Comparison of ENCODE assay signal across 38 cellular contexts in genomic region chrX:131273024-131273423, GRCh38. TPM values are rescaled to one million over a fixed set of nuclear protein-coding genes. Genes with fewer than 3 reads are reported as not detected.
"Had no signal": no experiment of that assay in that cellular context is flagged by ENCODE, and none has a peak within 500 bp of the region (broad histone marks: within the 10 kb centered on the region; RNA-seq: fewer than 3 reads in every experiment).

No MANE protein-coding gene starts in this region.

- DNase-seq: activated effector memory CD4-positive, alpha-beta T cell treated with anti-CD3 and anti-CD28 coated beads, Interleukin-2, amount 50 U/mL, for 16 hours; activated effector memory CD4-positive, alpha-beta T cell treated with Interleukin-2 at 50 U/mL for 16 hours; activated gamma-delta T cell; activated gamma-delta T cell treated with Interleukin-2 at 50 U/mL for 16 hours; activated naive CD4-positive, alpha-beta T cell; activated naive CD4-positive, alpha-beta T cell treated with anti-CD3 and anti-CD28 coated beads for 36 hours; activated naive CD4-positive, alpha-beta T cell treated with anti-CD3 and anti-CD28 coated beads, Interleukin-2, amount 10 ng/mL, durations not matched to agents 7 days and 5 days; activated naive CD4-positive, alpha-beta T cell treated with anti-CD3 and anti-CD28 coated beads, Interleukin-2, amount 50 U/mL, for 16 hours; activated naive CD4-positive, alpha-beta T cell treated with Interleukin-2 at 50 U/mL for 16 hours; activated naive CD8-positive, alpha-beta T cell treated with anti-CD3 and anti-CD28 coated beads for 36 hours; activated naive CD8-positive, alpha-beta T cell treated with anti-CD3 and anti-CD28 coated beads, Interleukin-2, amount 10 ng/mL, durations not matched to agents 7 days and 5 days; activated naive CD8-positive, alpha-beta T cell treated with anti-CD3 and anti-CD28 coated beads, Interleukin-2, amount 50 U/mL, for 24 hours; activated T-cell treated with anti-CD3 and anti-CD28 coated beads, Interleukin-2, amount 50 U/mL, for 1 hour; activated T-cell treated with anti-CD3 and anti-CD28 coated beads, Interleukin-2, amount 50 U/mL, for 24 hours; activated T-cell treated with anti-CD3 and anti-CD28 coated beads, Interleukin-2, amount 50 U/mL, for 4 hours; activated T-cell treated with anti-CD3 and anti-CD28 coated beads, Interleukin-2, amount 50 U/mL, for 72 hours; adrenal gland; amniotic stem cell; amygdala; anterior cingulate cortex; aorta; body of pancreas; brain microvascular endothelial cell; caudate nucleus; central memory CD4-positive, alpha-beta T cell; cerebellar nuclear complex had no signal

- H3K36me3 ChIP-seq: adrenal gland, ascending aorta, brain microvascular endothelial cell, breast epithelium, cardiac muscle cell had no signal

- H3K9me3 ChIP-seq: adrenal gland, ascending aorta, body of pancreas, breast epithelium had no signal

- ATAC-seq: activated naive CD4-positive, alpha-beta T cell treated with anti-CD3 and anti-CD28 coated beads, Interleukin-2, amount 50 U/mL, for 72 hours; activated naive CD8-positive, alpha-beta T cell treated with anti-CD3 and anti-CD28 coated beads, Interleukin-2, amount 50 U/mL, for 24 hours; activated T-cell treated with anti-CD3 and anti-CD28 coated beads, Interleukin-2, amount 50 U/mL, for 4 hours; activated T-cell treated with anti-CD3 and anti-CD28 coated beads, Interleukin-2, amount 50 U/mL, for 72 hours; activated T-helper 17 cell treated with anti-CD3 and anti-CD28 coated beads, Interleukin-2, amount 50 U/mL, for 72 hours; body of pancreas had no signal

- H3K27ac Mint-ChIP-seq: activated naive CD4-positive, alpha-beta T cell treated with anti-CD3 and anti-CD28 coated beads for 36 hours; activated naive CD4-positive, alpha-beta T cell treated with anti-CD3 and anti-CD28 coated beads, Interleukin-2, amount 10 ng/mL, durations not matched to agents 7 days and 5 days; activated naive CD4-positive, alpha-beta T cell treated with anti-CD3 and anti-CD28 coated beads, Interleukin-2, amount 50 U/mL, for 24 hours; activated naive CD4-positive, alpha-beta T cell treated with anti-CD3 and anti-CD28 coated beads, Interleukin-2, amount 50 U/mL, for 72 hours; activated naive CD8-positive, alpha-beta T cell; activated naive CD8-positive, alpha-beta T cell treated with anti-CD3 and anti-CD28 coated beads for 36 hours; activated naive CD8-positive, alpha-beta T cell treated with anti-CD3 and anti-CD28 coated beads, Interleukin-2, amount 10 ng/mL, durations not matched to agents 7 days and 5 days; activated naive CD8-positive, alpha-beta T cell treated with anti-CD3 and anti-CD28 coated beads, Interleukin-2, amount 50 U/mL, for 24 hours; activated T-cell treated with anti-CD3 and anti-CD28 coated beads, Interleukin-2, amount 50 U/mL, for 24 hours; activated T-cell treated with anti-CD3 and anti-CD28 coated beads, Interleukin-2, amount 50 U/mL, for 72 hours; activated T-helper 1 cell treated with anti-CD3 and anti-CD28 coated beads, Interleukin-12 subunit alpha, Interleukin-12 subunit beta, Interleukin-2, Interleukin-4 antibody, amounts not matched to agents 30 ng/mL and 10 ng/mL and 1 ng/mL, durations not matched to agents 14 hours and 24 hours and 36 hours; activated T-helper 17 cell treated with anti-CD3 and anti-CD28 coated beads, Interleukin-2, amount 50 U/mL, for 72 hours; activated T-helper 2 cell treated with anti-CD3 and anti-CD28 coated beads, Interferon-gamma antibody, Interleukin-2, Interleukin-4, amounts not matched to agents 10 μg/mL and 5 μg/mL and 100 μg/mL, durations not matched to agents 14 hours and 24 hours and 36 hours; brain had no signal

- H3K4me3 Mint-ChIP-seq: activated naive CD4-positive, alpha-beta T cell treated with anti-CD3 and anti-CD28 coated beads for 36 hours; activated naive CD4-positive, alpha-beta T cell treated with anti-CD3 and anti-CD28 coated beads, Interleukin-2, amount 10 ng/mL, durations not matched to agents 7 days and 5 days; activated naive CD4-positive, alpha-beta T cell treated with anti-CD3 and anti-CD28 coated beads, Interleukin-2, amount 50 U/mL, for 24 hours; activated naive CD8-positive, alpha-beta T cell; activated naive CD8-positive, alpha-beta T cell treated with anti-CD3 and anti-CD28 coated beads for 36 hours; activated naive CD8-positive, alpha-beta T cell treated with anti-CD3 and anti-CD28 coated beads, Interleukin-2, amount 10 ng/mL, durations not matched to agents 7 days and 5 days; activated naive CD8-positive, alpha-beta T cell treated with anti-CD3 and anti-CD28 coated beads, Interleukin-2, amount 50 U/mL, for 24 hours; activated T-cell treated with anti-CD3 and anti-CD28 coated beads, Interleukin-2, amount 50 U/mL, for 24 hours; activated T-cell treated with anti-CD3 and anti-CD28 coated beads, Interleukin-2, amount 50 U/mL, for 4 hours; activated T-cell treated with anti-CD3 and anti-CD28 coated beads, Interleukin-2, amount 50 U/mL, for 72 hours; activated T-helper 1 cell treated with anti-CD3 and anti-CD28 coated beads, Interleukin-12 subunit alpha, Interleukin-12 subunit beta, Interleukin-2, Interleukin-4 antibody, amounts not matched to agents 30 ng/mL and 10 ng/mL and 1 ng/mL, durations not matched to agents 14 hours and 24 hours and 36 hours; activated T-helper 17 cell treated with anti-CD3 and anti-CD28 coated beads, Interleukin-2, amount 50 U/mL, for 72 hours; brain; central memory CD8-positive, alpha-beta T cell had no signal

- FAIRE-seq: bronchial epithelial cell had no signal

- H3K27ac ChIP-seq: adrenal gland, ascending aorta, body of pancreas, brain microvascular endothelial cell, breast epithelium, cardiac muscle cell had no signal

- H3K9me3 Mint-ChIP-seq: activated naive CD4-positive, alpha-beta T cell treated with anti-CD3 and anti-CD28 coated beads for 36 hours; activated naive CD4-positive, alpha-beta T cell treated with anti-CD3 and anti-CD28 coated beads, Interleukin-2, amount 10 ng/mL, durations not matched to agents 7 days and 5 days; activated naive CD4-positive, alpha-beta T cell treated with anti-CD3 and anti-CD28 coated beads, Interleukin-2, amount 50 U/mL, for 24 hours; activated naive CD4-positive, alpha-beta T cell treated with anti-CD3 and anti-CD28 coated beads, Interleukin-2, amount 50 U/mL, for 72 hours; activated naive CD8-positive, alpha-beta T cell treated with anti-CD3 and anti-CD28 coated beads for 36 hours; activated naive CD8-positive, alpha-beta T cell treated with anti-CD3 and anti-CD28 coated beads, Interleukin-2, amount 10 ng/mL, durations not matched to agents 7 days and 5 days; activated naive CD8-positive, alpha-beta T cell treated with anti-CD3 and anti-CD28 coated beads, Interleukin-2, amount 50 U/mL, for 24 hours; activated T-cell treated with anti-CD3 and anti-CD28 coated beads, Interleukin-2, amount 50 U/mL, for 24 hours; activated T-cell treated with anti-CD3 and anti-CD28 coated beads, Interleukin-2, amount 50 U/mL, for 4 hours; activated T-cell treated with anti-CD3 and anti-CD28 coated beads, Interleukin-2, amount 50 U/mL, for 72 hours; activated T-helper 1 cell treated with anti-CD3 and anti-CD28 coated beads, Interleukin-12 subunit alpha, Interleukin-12 subunit beta, Interleukin-2, Interleukin-4 antibody, amounts not matched to agents 30 ng/mL and 10 ng/mL and 1 ng/mL, durations not matched to agents 14 hours and 24 hours and 36 hours; activated T-helper 17 cell treated with anti-CD3 and anti-CD28 coated beads, Interleukin-2, amount 50 U/mL, for 72 hours; activated T-helper 2 cell treated with anti-CD3 and anti-CD28 coated beads, Interferon-gamma antibody, Interleukin-2, Interleukin-4, amounts not matched to agents 10 μg/mL and 5 μg/mL and 100 μg/mL, durations not matched to agents 14 hours and 24 hours and 36 hours; brain; central memory CD8-positive, alpha-beta T cell had no signal

- H3K27me3 ChIP-seq: ascending aorta, body of pancreas, brain microvascular endothelial cell, cardiac muscle cell had no signal

- H3K27me3 Mint-ChIP-seq: activated naive CD4-positive, alpha-beta T cell treated with anti-CD3 and anti-CD28 coated beads, Interleukin-2, amount 50 U/mL, for 24 hours; activated naive CD8-positive, alpha-beta T cell; activated naive CD8-positive, alpha-beta T cell treated with anti-CD3 and anti-CD28 coated beads for 36 hours; activated naive CD8-positive, alpha-beta T cell treated with anti-CD3 and anti-CD28 coated beads, Interleukin-2, amount 10 ng/mL, durations not matched to agents 7 days and 5 days; activated T-helper 17 cell treated with anti-CD3 and anti-CD28 coated beads, Interleukin-2, amount 50 U/mL, for 72 hours; central memory CD8-positive, alpha-beta T cell had no signal

- H3K4me3 ChIP-seq: adrenal gland, ascending aorta, body of pancreas, breast epithelium, cardiac muscle cell had no signal

- H3K4me1 Mint-ChIP-seq: activated naive CD4-positive, alpha-beta T cell treated with anti-CD3 and anti-CD28 coated beads, Interleukin-2, amount 10 ng/mL, durations not matched to agents 7 days and 5 days; activated naive CD4-positive, alpha-beta T cell treated with anti-CD3 and anti-CD28 coated beads, Interleukin-2, amount 50 U/mL, for 24 hours; activated naive CD8-positive, alpha-beta T cell treated with anti-CD3 and anti-CD28 coated beads for 36 hours; activated naive CD8-positive, alpha-beta T cell treated with anti-CD3 and anti-CD28 coated beads, Interleukin-2, amount 10 ng/mL, durations not matched to agents 7 days and 5 days; activated naive CD8-positive, alpha-beta T cell treated with anti-CD3 and anti-CD28 coated beads, Interleukin-2, amount 50 U/mL, for 24 hours; activated T-helper 17 cell treated with anti-CD3 and anti-CD28 coated beads, Interleukin-2, amount 50 U/mL, for 72 hours; central memory CD8-positive, alpha-beta T cell had no signal

- H3K36me3 Mint-ChIP-seq: activated naive CD4-positive, alpha-beta T cell treated with anti-CD3 and anti-CD28 coated beads, Interleukin-2, amount 10 ng/mL, durations not matched to agents 7 days and 5 days; activated naive CD4-positive, alpha-beta T cell treated with anti-CD3 and anti-CD28 coated beads, Interleukin-2, amount 50 U/mL, for 24 hours; activated naive CD4-positive, alpha-beta T cell treated with anti-CD3 and anti-CD28 coated beads, Interleukin-2, amount 50 U/mL, for 72 hours; activated naive CD8-positive, alpha-beta T cell; activated naive CD8-positive, alpha-beta T cell treated with anti-CD3 and anti-CD28 coated beads for 36 hours; activated naive CD8-positive, alpha-beta T cell treated with anti-CD3 and anti-CD28 coated beads, Interleukin-2, amount 10 ng/mL, durations not matched to agents 7 days and 5 days had no signal

- H3K4me1 ChIP-seq: adrenal gland, ascending aorta, body of pancreas, breast epithelium had no signal

RNA-seq across cellular contexts. Expression of gene IGSF1, which starts 16.1 kb away (rescaled TPM):
- total RNA-seq: activated naive CD4-positive, alpha-beta T cell treated with anti-CD3 and anti-CD28 coated beads for 36 hours; activated naive CD4-positive, alpha-beta T cell treated with anti-CD3 and anti-CD28 coated beads, Interleukin-2, amount 50 U/mL, for 72 hours; activated naive CD8-positive, alpha-beta T cell treated with anti-CD3 and anti-CD28 coated beads for 36 hours; activated naive CD8-positive, alpha-beta T cell treated with anti-CD3 and anti-CD28 coated beads, Interleukin-2, amount 10 ng/mL, durations not matched to agents 7 days and 5 days; activated T-cell treated with anti-CD3 and anti-CD28 coated beads, Interleukin-2, amount 50 U/mL, for 4 hours; activated T-cell treated with anti-CD3 and anti-CD28 coated beads, Interleukin-2, amount 50 U/mL, for 72 hours; activated T-helper 1 cell treated with anti-CD3 and anti-CD28 coated beads, Interleukin-12 subunit alpha, Interleukin-12 subunit beta, Interleukin-2, Interleukin-4 antibody, amounts not matched to agents 30 ng/mL and 10 ng/mL and 1 ng/mL, durations not matched to agents 14 hours and 24 hours and 36 hours; activated T-helper 17 cell treated with anti-CD3 and anti-CD28 coated beads, Interleukin-2, amount 50 U/mL, for 72 hours; bronchial epithelial cell had no signal
